21 cellular contexts compared by ENCODE assay signal in the genomic region with DNA sequence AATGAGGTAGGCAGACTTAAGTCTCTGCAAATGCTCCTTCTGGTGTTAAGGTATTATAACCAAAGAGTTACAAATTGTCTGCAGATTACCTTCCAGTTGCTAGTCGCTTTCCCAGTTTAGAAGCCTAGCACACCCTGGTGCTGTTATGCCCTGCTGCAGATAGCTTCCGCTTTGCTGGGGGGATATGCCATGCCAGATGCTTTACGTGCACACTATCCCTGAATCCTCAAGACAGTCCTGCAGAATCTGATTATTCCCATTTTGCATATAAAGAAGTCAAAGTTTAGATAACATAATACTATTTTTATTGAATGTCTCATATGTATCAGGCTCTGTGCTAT.
DNase-seq lines count a peak whose midpoint lies in the region; ATAC-seq and TF ChIP-seq lines count a peak whose summit lies in the region.
"Had no signal": no experiment of that assay in that cellular context is flagged by ENCODE, and none has a peak within 500 bp of the region (broad histone marks: within the 10 kb centered on the region; RNA-seq: fewer than 3 reads in every experiment).

No MANE protein-coding gene starts in this region.

- TF ChIP-seq CTCF in heart right ventricle (IDR thresholded peaks at IDR 0.05) (no peak), right atrium auricular region (IDR thresholded peaks at IDR 0.05) (no peak), esophagus squamous epithelium (IDR thresholded peaks at IDR 0.05) (no peak), sigmoid colon (IDR thresholded peaks at IDR 0.05) (no peak), vagina (IDR thresholded peaks at IDR 0.05) (no peak), mucosa of descending colon (IDR thresholded peaks at IDR 0.05) (no peak)

- TF ChIP-seq EP300 in sigmoid colon (IDR thresholded peaks at IDR 0.05): no peak

- H3K9me3 ChIP-seq in heart right ventricle (no peaks in the 10 kb centered on the region), right atrium auricular region (no peaks in the 10 kb centered on the region), esophagus squamous epithelium (no peaks in the 10 kb centered on the region), sigmoid colon (no peaks in the 10 kb centered on the region), vagina (no peaks in the 10 kb centered on the region), mucosa of descending colon (no peaks in the 10 kb centered on the region)

- H3K4me3 ChIP-seq in heart right ventricle (no peak overlapping the region), right atrium auricular region (no peak overlapping the region), esophagus squamous epithelium (no peak overlapping the region), sigmoid colon (no peak overlapping the region), vagina (no peak overlapping the region), mucosa of descending colon (no peak overlapping the region)
- H3K4me3 ChIP-seq: cardiac muscle cell, neural progenitor cell had no signal

- TF ChIP-seq POLR2A in esophagus squamous epithelium (IDR thresholded peaks at IDR 0.05) (no peak), sigmoid colon (IDR thresholded peaks at IDR 0.05) (no peak), vagina (IDR thresholded peaks at IDR 0.05) (no peak)

- intact Hi-C loops in heart right ventricle (cut with DNase I): loop anchor here in 3 of 10 donors (5.0 kb wide), 2 partner anchors 146 to 166 kb away; a partner anchor contains a TSS
- intact Hi-C loops in esophagus squamous epithelium (cut with DNase I): no loop called here
- intact Hi-C loops in sigmoid colon (cut with DNase I): no loop called here
- intact Hi-C loops in vagina (cut with DNase I): no loop called here
- intact Hi-C loops in mucosa of descending colon (cut with DNase I, micrococcal nuclease): no loop called here

- H3K4me1 ChIP-seq in heart right ventricle (peaks cover 48 to 100% (median 97%) of the 10 kb centered on the region in 9 donors), right atrium auricular region (peaks cover 0 to 98% of the 10 kb centered on the region in 2 donors), esophagus squamous epithelium (peaks cover 55 to 100% (median 92%) of the 10 kb centered on the region in 3 donors), sigmoid colon (peaks cover 0 to 100% (median 95%) of the 10 kb centered on the region in 4 donors), vagina (peaks cover 99% of the 10 kb centered on the region), mucosa of descending colon (ENCODE audit: low read depth) (peaks cover 19% of the 10 kb centered on the region)

- DNase-seq in heart right ventricle (no peak), right atrium auricular region (ENCODE audit: low spot score) (no peak), esophagus squamous epithelium (lab: John Stamatoyannopoulos, UW) (no peak), sigmoid colon (no peak), vagina (ENCODE audit: extremely low spot score in 2 of 2) (no peak), iPS-NIHi7 (ENCODE audit: extremely low spot score) (no peak), mucosa of descending colon (no peak)
- DNase-seq: ACHN; activated CD4-positive, alpha-beta T cell treated with anti-CD3 and anti-CD28 coated beads, Interleukin-2, amount 50 U/mL, for 48 hours; activated T-cell treated with anti-CD3 and anti-CD28 coated beads, Interleukin-2, amount 50 U/mL, for 48 hours; effector memory CD4-positive, alpha-beta T cell; head of caudate nucleus; mesendoderm; NCI-H1048; NCI-H510A treated with DMSO at 0.1 percent for 48 hours; stimulated activated naive CD4-positive, alpha-beta T cell treated with Interleukin-2 at 50 U/mL for 16 hours; T-cell had no signal

- H3K27ac ChIP-seq in heart right ventricle (peak overlapping the region; percentile 33 to 91 (median 71)), right atrium auricular region (peak overlapping the region in 1 of 2 donors; percentile 10), esophagus squamous epithelium (peak overlapping the region; percentile 78 to 93 (median 90)), sigmoid colon (peak overlapping the region; percentile 76 to 89 (median 86)), vagina (peak overlapping the region; percentile 83)
- H3K27ac ChIP-seq: cardiac muscle cell, neural progenitor cell, VCaP had no signal

- WGBS in heart right ventricle, 2 donors: 70 to 88% methylated on average over 3 of the region's 3 CpGs
- WGBS in esophagus squamous epithelium, 2 donors: 94 to 97% methylated on average over 3 of the region's 3 CpGs
- 95 to 97% methylated on average over 3 of the region's 3 CpGs for WGBS in sigmoid colon, 2 donors

- H3K36me3 ChIP-seq in heart right ventricle (peaks cover 0 to 29% (median 0%) of the 10 kb centered on the region in 9 donors), right atrium auricular region (no peaks in the 10 kb centered on the region), esophagus squamous epithelium (peaks cover 0 to 19% (median 0%) of the 10 kb centered on the region in 3 donors), sigmoid colon (no peaks in the 10 kb centered on the region), vagina (peaks cover 0 to 4% of the 10 kb centered on the region in 2 donors), mucosa of descending colon (ENCODE audit: low read depth) (peaks cover 5% of the 10 kb centered on the region)
- H3K36me3 ChIP-seq: cardiac muscle cell, neural progenitor cell had no signal

- ATAC-seq in heart right ventricle: no peak
- no peak for ATAC-seq in mucosa of descending colon
- ATAC-seq in HG03025 (IDR thresholded peaks at IDR 0.05; ENCODE audit: low FRiP score, unreplicated experiment): no peak
- ATAC-seq: T-cell had no signal

- H3K27me3 ChIP-seq in heart right ventricle (no peaks in the 10 kb centered on the region), right atrium auricular region (no peaks in the 10 kb centered on the region), esophagus squamous epithelium (no peaks in the 10 kb centered on the region), sigmoid colon (no peaks in the 10 kb centered on the region), vagina (no peaks in the 10 kb centered on the region)
- H3K27me3 ChIP-seq: cardiac muscle cell, neural progenitor cell had no signal
